In genomic region chrX:107673401-107673800, GRCh38 we compare ENCODE assay signal across 8 cellular contexts. TPM values are rescaled to one million over a fixed set of nuclear protein-coding genes. Genes with fewer than 3 reads are reported as not detected.
DNase-seq lines count a peak whose midpoint lies in the region; TF ChIP-seq lines count a peak whose summit lies in the region.

No MANE protein-coding gene starts in this region.

- H3K27ac Mint-ChIP-seq in activated naive CD4-positive, alpha-beta T cell treated with anti-CD3 and anti-CD28 coated beads, Interleukin-2, amount 10 ng/mL, durations not matched to agents 7 days and 5 days = peak overlapping the region; percentile 99
- peak overlapping the region; percentile 96 to 99 (median 98) for H3K27ac Mint-ChIP-seq in immature natural killer cell

- H3K9me3 Mint-ChIP-seq in activated naive CD4-positive, alpha-beta T cell treated with anti-CD3 and anti-CD28 coated beads, Interleukin-2, amount 10 ng/mL, durations not matched to agents 7 days and 5 days = no peaks in the 10 kb centered on the region
- peaks cover 0 to 2% (median 0%) of the 10 kb centered on the region in 6 donors for H3K9me3 Mint-ChIP-seq in immature natural killer cell

- H3K36me3 ChIP-seq in Peyer's patch (no peaks in the 10 kb centered on the region), transverse colon (no peaks in the 10 kb centered on the region)

- H3K9me3 ChIP-seq in Peyer's patch (no peaks in the 10 kb centered on the region), transverse colon (no peaks in the 10 kb centered on the region)

- in situ Hi-C loops in transverse colon (cut with MboI; ENCODE audit: low pct_ligation_motif_present in 1 of 4, low pct_unique_long_range_greater_than_20kb in 1 of 4, low sequenced_read_pairs in 3 of 4) = loop anchor here in 2 of 4 donors (25.0 kb wide), 2 partner anchors 89 to 214 kb away; no protein-coding TSS in a partner anchor

- no peaks in the 10 kb centered on the region for H3K27me3 ChIP-seq in Peyer's patch
- H3K27me3 ChIP-seq in transverse colon = no peaks in the 10 kb centered on the region

- WGBS in transverse colon (ENCODE audit: low coverage in 1 of 2), 2 donors = 75% methylated on average over 6 of the region's 6 CpGs; no CpG with 5 or more reads in 1 of the 2 donors

- no peak for TF ChIP-seq CTCF in Peyer's patch (IDR thresholded peaks at IDR 0.05)
- no peak for TF ChIP-seq CTCF in transverse colon (IDR thresholded peaks at IDR 0.05)

- H3K4me3 Mint-ChIP-seq in activated naive CD4-positive, alpha-beta T cell treated with anti-CD3 and anti-CD28 coated beads, Interleukin-2, amount 10 ng/mL, durations not matched to agents 7 days and 5 days = peak overlapping the region; percentile 66
- H3K4me3 Mint-ChIP-seq in immature natural killer cell = peak overlapping the region; percentile 70 to 81 (median 77)

- H3K4me1 ChIP-seq in Peyer's patch (peaks cover 0 to 20% (median 2%) of the 10 kb centered on the region in 4 donors), transverse colon (peaks cover 4 to 27% (median 11%) of the 10 kb centered on the region in 4 donors)

- H3K27ac ChIP-seq in Peyer's patch (peak overlapping the region; percentile 90 to 98 (median 92)), transverse colon (peak overlapping the region; percentile 88 to 96 (median 92))

- CTCF ChIA-PET in activated naive CD4-positive, alpha-beta T cell treated with anti-CD3 and anti-CD28 coated beads, Interleukin-2, amount 10 ng/mL, durations not matched to agents 7 days and 5 days (lab: Charles Lee) = interaction anchor here (0.6 to 13.2 kb wide), 17 partner anchors 9 to 216 kb away, joined by 3 to 278 read pairs (median 5); partner anchors contain the start of genes NCBP2L and TSC22D3

- peaks cover 68% of the 10 kb centered on the region for H3K4me1 Mint-ChIP-seq in activated naive CD4-positive, alpha-beta T cell treated with anti-CD3 and anti-CD28 coated beads, Interleukin-2, amount 10 ng/mL, durations not matched to agents 7 days and 5 days
- H3K4me1 Mint-ChIP-seq in immature natural killer cell = peaks cover 44 to 52% of the 10 kb centered on the region in 2 donors

- peaks cover 9% of the 10 kb centered on the region for H3K36me3 Mint-ChIP-seq in activated naive CD4-positive, alpha-beta T cell treated with anti-CD3 and anti-CD28 coated beads, Interleukin-2, amount 10 ng/mL, durations not matched to agents 7 days and 5 days
- H3K36me3 Mint-ChIP-seq in immature natural killer cell = no peaks in the 10 kb centered on the region

- no peaks in the 10 kb centered on the region for H3K27me3 Mint-ChIP-seq in activated naive CD4-positive, alpha-beta T cell treated with anti-CD3 and anti-CD28 coated beads, Interleukin-2, amount 10 ng/mL, durations not matched to agents 7 days and 5 days
- peaks cover 24 to 37% (median 33%) of the 10 kb centered on the region in 3 donors for H3K27me3 Mint-ChIP-seq in immature natural killer cell (ENCODE audit: low read depth in 3 of 3)

- TF ChIP-seq POLR2A in Peyer's patch (IDR thresholded peaks at IDR 0.05) = no peak
- TF ChIP-seq POLR2A in transverse colon (IDR thresholded peaks at IDR 0.05) = no peak

- no peak for TF ChIP-seq EP300 in transverse colon (IDR thresholded peaks at IDR 0.05; ENCODE audit: low read depth)

- intact Hi-C loops in transverse colon (cut with DNase I; ENCODE audit: low total_unique reads) = loop anchor here (2.0 kb wide), 1 partner anchor 103 kb away; the partner anchor contains the start of gene NCBP2L

- DNase-seq in activated naive CD4-positive, alpha-beta T cell treated with anti-CD3 and anti-CD28 coated beads, Interleukin-2, amount 10 ng/mL, durations not matched to agents 7 days and 5 days = no peak
- DNase-seq in activated naive CD4-positive, alpha-beta T cell (lab: John Stamatoyannopoulos, UW) = no peak
- DNase-seq in Peyer's patch (no peak), immature natural killer cell (no peak), transverse colon (no peak), activated gamma-delta T cell treated with Interleukin-2 at 50 U/mL for 16 hours (no peak), D341Med (ENCODE audit: low spot score) (no peak), SKM-1 treated with dmso at 0.1 percent for 144 hours (lab: John Stamatoyannopoulos, UW; ENCODE audit: unreplicated experiment) (no peak)

- peak overlapping the region in 2 of 4 donors; percentile 2 to 35 for H3K4me3 ChIP-seq in Peyer's patch
- H3K4me3 ChIP-seq in transverse colon = no peak overlapping the region

RNA-seq across cellular contexts. Expression of gene PRPS1, which starts 45.1 kb away (rescaled TPM):
- 10 to 100 TPM in 2 of 4 donors, 1 to 10 TPM in 2; 2.6 to 43.7 (median 9.3) TPM for total RNA-seq in Peyer's patch
- 10 to 100 TPM; 41.9 to 54.6 (median 45.6) TPM for polyA plus RNA-seq in immature natural killer cell
- 10 to 100 TPM in 2 of 4 donors, 1 to 10 TPM in 2; 1.5 to 16.5 (median 12.4) TPM for total RNA-seq in transverse colon
